Comparison of ENCODE assay signal across 1 cellular context in genomic region chr1:12475158-12475934, GRCh38.
TF ChIP-seq lines count a peak whose summit lies in the region.

No MANE protein-coding gene starts in this region.

TF ChIP-seq in IMR-90, 13 proteins besides CTCF, POLR2A, EP300 and RAD21 (continued from another document):
- TF ChIP-seq USF2 (IDR thresholded peaks at IDR 0.05; ENCODE audit: low read depth, low read length) (no peak), NFE2L2 (IDR thresholded peaks at IDR 0.05; ENCODE audit: low read depth, low read length) (no peak), RCOR1 (IDR thresholded peaks at IDR 0.05; ENCODE audit: insufficient replicate concordance, low read length) (no peak), MXI1 (IDR thresholded peaks at IDR 0.05; ENCODE audit: borderline replicate concordance, low read depth, low read length) (no peak), MAZ (IDR thresholded peaks at IDR 0.05; ENCODE audit: borderline replicate concordance, low read depth, low read length) (no peak), RFX5 (IDR thresholded peaks at IDR 0.05; ENCODE audit: low read depth, low read length) (no peak), BHLHE40 (IDR thresholded peaks at IDR 0.05; ENCODE audit: low read depth, low read length) (no peak), CEBPB (IDR thresholded peaks at IDR 0.05; ENCODE audit: low read depth, low read length) (no peak), MAFK (IDR thresholded peaks at IDR 0.05; ENCODE audit: low read depth, low read length) (no peak)
